In the genomic region with DNA sequence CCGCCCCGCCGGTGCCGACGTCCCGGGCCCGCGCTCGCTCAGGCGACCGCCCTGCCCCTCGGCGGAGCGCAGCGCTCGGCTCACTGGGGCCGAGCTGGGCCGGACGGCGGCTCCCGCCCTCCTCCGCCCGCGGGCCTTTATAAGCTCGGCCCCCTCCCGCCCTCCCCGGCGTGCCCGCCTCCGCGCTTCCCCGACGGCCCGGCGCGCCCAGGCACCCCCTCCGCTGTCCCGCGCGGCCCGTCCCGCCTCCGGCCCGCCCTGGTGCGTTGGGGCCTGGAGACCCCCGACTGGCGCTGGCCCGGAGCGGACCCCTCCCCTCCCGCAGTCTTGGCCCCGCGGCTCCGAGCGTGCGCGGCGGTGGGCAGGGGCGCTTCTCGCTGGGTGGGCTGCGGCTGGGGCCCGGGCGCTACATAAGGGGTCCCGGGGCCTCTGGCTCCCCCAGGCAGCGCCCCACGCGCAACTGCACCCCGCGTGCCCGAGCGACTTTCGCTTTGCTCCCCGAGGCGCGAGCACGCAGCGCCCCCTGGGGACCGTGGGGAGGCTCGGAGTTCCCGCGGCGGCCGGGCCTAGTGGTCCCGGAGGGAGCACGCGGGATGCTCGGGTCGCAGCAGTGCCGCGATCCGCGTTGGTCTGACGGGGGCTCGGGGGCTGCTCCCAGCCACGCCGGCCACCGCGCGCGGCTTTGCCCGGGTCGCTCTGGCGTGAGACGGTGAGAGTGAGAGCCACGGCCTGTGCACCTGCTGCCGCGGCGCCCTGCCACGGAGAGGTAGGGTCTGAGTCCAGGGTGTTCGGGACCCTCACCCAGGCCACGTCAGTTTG, we compare ENCODE assay signal across 1 cellular context.
TF ChIP-seq lines count a peak whose summit lies in the region.

A gene with protein sequence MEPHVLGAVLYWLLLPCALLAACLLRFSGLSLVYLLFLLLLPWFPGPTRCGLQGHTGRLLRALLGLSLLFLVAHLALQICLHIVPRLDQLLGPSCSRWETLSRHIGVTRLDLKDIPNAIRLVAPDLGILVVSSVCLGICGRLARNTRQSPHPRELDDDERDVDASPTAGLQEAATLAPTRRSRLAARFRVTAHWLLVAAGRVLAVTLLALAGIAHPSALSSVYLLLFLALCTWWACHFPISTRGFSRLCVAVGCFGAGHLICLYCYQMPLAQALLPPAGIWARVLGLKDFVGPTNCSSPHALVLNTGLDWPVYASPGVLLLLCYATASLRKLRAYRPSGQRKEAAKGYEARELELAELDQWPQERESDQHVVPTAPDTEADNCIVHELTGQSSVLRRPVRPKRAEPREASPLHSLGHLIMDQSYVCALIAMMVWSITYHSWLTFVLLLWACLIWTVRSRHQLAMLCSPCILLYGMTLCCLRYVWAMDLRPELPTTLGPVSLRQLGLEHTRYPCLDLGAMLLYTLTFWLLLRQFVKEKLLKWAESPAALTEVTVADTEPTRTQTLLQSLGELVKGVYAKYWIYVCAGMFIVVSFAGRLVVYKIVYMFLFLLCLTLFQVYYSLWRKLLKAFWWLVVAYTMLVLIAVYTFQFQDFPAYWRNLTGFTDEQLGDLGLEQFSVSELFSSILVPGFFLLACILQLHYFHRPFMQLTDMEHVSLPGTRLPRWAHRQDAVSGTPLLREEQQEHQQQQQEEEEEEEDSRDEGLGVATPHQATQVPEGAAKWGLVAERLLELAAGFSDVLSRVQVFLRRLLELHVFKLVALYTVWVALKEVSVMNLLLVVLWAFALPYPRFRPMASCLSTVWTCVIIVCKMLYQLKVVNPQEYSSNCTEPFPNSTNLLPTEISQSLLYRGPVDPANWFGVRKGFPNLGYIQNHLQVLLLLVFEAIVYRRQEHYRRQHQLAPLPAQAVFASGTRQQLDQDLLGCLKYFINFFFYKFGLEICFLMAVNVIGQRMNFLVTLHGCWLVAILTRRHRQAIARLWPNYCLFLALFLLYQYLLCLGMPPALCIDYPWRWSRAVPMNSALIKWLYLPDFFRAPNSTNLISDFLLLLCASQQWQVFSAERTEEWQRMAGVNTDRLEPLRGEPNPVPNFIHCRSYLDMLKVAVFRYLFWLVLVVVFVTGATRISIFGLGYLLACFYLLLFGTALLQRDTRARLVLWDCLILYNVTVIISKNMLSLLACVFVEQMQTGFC (N-terminal part only) (minus strand): TSS at position 115 of the 819 bp plus-strand sequence. CDS start 256 bp downstream, outside the sequence.

TF ChIP-seq in HepG2, 621 proteins besides CTCF, POLR2A, EP300 and RAD21 (continued from another document and continues in another):
- TF ChIP-seq, protein P1, sequence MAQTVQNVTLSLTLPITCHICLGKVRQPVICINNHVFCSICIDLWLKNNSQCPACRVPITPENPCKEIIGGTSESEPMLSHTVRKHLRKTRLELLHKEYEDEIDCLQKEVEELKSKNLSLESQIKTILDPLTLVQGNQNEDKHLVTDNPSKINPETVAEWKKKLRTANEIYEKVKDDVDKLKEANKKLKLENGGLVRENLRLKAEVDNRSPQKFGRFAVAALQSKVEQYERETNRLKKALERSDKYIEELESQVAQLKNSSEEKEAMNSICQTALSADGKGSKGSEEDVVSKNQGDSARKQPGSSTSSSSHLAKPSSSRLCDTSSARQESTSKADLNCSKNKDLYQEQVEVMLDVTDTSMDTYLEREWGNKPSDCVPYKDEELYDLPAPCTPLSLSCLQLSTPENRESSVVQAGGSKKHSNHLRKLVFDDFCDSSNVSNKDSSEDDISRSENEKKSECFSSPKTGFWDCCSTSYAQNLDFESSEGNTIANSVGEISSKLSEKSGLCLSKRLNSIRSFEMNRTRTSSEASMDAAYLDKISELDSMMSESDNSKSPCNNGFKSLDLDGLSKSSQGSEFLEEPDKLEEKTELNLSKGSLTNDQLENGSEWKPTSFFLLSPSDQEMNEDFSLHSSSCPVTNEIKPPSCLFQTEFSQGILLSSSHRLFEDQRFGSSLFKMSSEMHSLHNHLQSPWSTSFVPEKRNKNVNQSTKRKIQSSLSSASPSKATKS (CRISPR knock-in tag; IDR thresholded peaks at IDR 0.05) = no peak
- peak; percentile 99 for TF ChIP-seq MTA1 (CRISPR knock-in tag; IDR thresholded peaks at IDR 0.05; ENCODE audit: borderline replicate concordance)
- no peak for TF ChIP-seq CCAR2 (optimal IDR thresholded peaks at IDR 0.05; ENCODE audit: low read depth, low read length)
- TF ChIP-seq SP140L (CRISPR knock-in tag; IDR thresholded peaks at IDR 0.05; ENCODE audit: borderline replicate concordance) = no peak; the same call in 1 of the 2 replicates
- peak; percentile 95 for TF ChIP-seq ZBTB7A (CRISPR knock-in tag; IDR thresholded peaks at IDR 0.05)
- TF ChIP-seq ZNF101 (CRISPR knock-in tag; IDR thresholded peaks at IDR 0.05; ENCODE audit: borderline replicate concordance, low read depth) = no peak
- TF ChIP-seq STAT5B (CRISPR knock-in tag; IDR thresholded peaks at IDR 0.05) = peak; percentile 19; the same call in 1 of the 2 replicates
- TF ChIP-seq MIER3 (CRISPR knock-in tag; IDR thresholded peaks at IDR 0.05; ENCODE audit: borderline replicate concordance) = no peak
- peak; percentile 93; the same call in 1 of the 2 replicates for TF ChIP-seq GTF3A (CRISPR knock-in tag; conservative IDR thresholded peaks at IDR 0.05)
- no peak for TF ChIP-seq TBL1XR1 (IDR thresholded peaks at IDR 0.05; ENCODE audit: borderline replicate concordance, low read length, partially characterized antibody)
- TF ChIP-seq GATAD2A (CRISPR knock-in tag; IDR thresholded peaks at IDR 0.05) = peak; percentile 90
- TF ChIP-seq STAG1 (CRISPR knock-in tag; IDR thresholded peaks at IDR 0.05) = peak; percentile 87
- TF ChIP-seq ZNF562 (CRISPR knock-in tag; IDR thresholded peaks at IDR 0.05; ENCODE audit: borderline replicate concordance) = no peak
- TF ChIP-seq ZNF136 (CRISPR knock-in tag; IDR thresholded peaks at IDR 0.05; ENCODE audit: low read depth) = peak; percentile 80; the same call in 1 of the 2 replicates
- no peak for TF ChIP-seq ZNF557 (CRISPR knock-in tag; IDR thresholded peaks at IDR 0.05)
- no peak for TF ChIP-seq CREB1 (IDR thresholded peaks at IDR 0.05)
- TF ChIP-seq CREB1 (CRISPR knock-in tag; IDR thresholded peaks at IDR 0.05) = no peak
- no peak for TF ChIP-seq ZNF235 (CRISPR knock-in tag; IDR thresholded peaks at IDR 0.05; ENCODE audit: borderline replicate concordance)
- TF ChIP-seq, protein P2, sequence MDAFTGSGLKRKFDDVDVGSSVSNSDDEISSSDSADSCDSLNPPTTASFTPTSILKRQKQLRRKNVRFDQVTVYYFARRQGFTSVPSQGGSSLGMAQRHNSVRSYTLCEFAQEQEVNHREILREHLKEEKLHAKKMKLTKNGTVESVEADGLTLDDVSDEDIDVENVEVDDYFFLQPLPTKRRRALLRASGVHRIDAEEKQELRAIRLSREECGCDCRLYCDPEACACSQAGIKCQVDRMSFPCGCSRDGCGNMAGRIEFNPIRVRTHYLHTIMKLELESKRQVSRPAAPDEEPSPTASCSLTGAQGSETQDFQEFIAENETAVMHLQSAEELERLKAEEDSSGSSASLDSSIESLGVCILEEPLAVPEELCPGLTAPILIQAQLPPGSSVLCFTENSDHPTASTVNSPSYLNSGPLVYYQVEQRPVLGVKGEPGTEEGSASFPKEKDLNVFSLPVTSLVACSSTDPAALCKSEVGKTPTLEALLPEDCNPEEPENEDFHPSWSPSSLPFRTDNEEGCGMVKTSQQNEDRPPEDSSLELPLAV (CRISPR knock-in tag; conservative IDR thresholded peaks at IDR 0.05; ENCODE audit: low read depth) = no peak; the same call in 1 of the 2 replicates
- no peak for TF ChIP-seq BRCA1 (CRISPR knock-in tag; IDR thresholded peaks at IDR 0.05)
- TF ChIP-seq, protein P3, sequence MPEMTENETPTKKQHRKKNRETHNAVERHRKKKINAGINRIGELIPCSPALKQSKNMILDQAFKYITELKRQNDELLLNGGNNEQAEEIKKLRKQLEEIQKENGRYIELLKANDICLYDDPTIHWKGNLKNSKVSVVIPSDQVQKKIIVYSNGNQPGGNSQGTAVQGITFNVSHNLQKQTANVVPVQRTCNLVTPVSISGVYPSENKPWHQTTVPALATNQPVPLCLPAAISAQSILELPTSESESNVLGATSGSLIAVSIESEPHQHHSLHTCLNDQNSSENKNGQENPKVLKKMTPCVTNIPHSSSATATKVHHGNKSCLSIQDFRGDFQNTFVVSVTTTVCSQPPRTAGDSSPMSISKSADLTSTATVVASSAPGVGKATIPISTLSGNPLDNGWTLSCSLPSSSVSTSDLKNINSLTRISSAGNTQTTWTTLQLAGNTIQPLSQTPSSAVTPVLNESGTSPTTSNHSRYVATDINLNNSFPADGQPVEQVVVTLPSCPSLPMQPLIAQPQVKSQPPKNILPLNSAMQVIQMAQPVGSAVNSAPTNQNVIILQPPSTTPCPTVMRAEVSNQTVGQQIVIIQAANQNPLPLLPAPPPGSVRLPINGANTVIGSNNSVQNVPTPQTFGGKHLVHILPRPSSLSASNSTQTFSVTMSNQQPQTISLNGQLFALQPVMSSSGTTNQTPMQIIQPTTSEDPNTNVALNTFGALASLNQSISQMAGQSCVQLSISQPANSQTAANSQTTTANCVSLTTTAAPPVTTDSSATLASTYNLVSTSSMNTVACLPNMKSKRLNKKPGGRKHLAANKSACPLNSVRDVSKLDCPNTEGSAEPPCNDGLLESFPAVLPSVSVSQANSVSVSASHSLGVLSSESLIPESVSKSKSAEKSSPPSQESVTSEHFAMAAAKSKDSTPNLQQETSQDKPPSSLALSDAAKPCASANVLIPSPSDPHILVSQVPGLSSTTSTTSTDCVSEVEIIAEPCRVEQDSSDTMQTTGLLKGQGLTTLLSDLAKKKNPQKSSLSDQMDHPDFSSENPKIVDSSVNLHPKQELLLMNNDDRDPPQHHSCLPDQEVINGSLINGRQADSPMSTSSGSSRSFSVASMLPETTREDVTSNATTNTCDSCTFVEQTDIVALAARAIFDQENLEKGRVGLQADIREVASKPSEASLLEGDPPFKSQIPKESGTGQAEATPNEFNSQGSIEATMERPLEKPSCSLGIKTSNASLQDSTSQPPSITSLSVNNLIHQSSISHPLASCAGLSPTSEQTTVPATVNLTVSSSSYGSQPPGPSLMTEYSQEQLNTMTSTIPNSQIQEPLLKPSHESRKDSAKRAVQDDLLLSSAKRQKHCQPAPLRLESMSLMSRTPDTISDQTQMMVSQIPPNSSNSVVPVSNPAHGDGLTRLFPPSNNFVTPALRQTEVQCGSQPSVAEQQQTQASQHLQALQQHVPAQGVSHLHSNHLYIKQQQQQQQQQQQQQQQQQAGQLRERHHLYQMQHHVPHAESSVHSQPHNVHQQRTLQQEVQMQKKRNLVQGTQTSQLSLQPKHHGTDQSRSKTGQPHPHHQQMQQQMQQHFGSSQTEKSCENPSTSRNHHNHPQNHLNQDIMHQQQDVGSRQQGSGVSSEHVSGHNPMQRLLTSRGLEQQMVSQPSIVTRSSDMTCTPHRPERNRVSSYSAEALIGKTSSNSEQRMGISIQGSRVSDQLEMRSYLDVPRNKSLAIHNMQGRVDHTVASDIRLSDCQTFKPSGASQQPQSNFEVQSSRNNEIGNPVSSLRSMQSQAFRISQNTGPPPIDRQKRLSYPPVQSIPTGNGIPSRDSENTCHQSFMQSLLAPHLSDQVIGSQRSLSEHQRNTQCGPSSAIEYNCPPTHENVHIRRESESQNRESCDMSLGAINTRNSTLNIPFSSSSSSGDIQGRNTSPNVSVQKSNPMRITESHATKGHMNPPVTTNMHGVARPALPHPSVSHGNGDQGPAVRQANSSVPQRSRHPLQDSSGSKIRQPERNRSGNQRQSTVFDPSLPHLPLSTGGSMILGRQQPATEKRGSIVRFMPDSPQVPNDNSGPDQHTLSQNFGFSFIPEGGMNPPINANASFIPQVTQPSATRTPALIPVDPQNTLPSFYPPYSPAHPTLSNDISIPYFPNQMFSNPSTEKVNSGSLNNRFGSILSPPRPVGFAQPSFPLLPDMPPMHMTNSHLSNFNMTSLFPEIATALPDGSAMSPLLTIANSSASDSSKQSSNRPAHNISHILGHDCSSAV (CRISPR knock-in tag; IDR thresholded peaks at IDR 0.05; ENCODE audit: borderline replicate concordance) = no peak
- TF ChIP-seq ESRRA (CRISPR knock-in tag; IDR thresholded peaks at IDR 0.05; ENCODE audit: low read depth) = 0 out of 2 replicates have a peak, but pooled peaks have one; percentile 38
- no peak for TF ChIP-seq CEBPG (CRISPR knock-in tag; IDR thresholded peaks at IDR 0.05)
- TF ChIP-seq, protein P4, sequence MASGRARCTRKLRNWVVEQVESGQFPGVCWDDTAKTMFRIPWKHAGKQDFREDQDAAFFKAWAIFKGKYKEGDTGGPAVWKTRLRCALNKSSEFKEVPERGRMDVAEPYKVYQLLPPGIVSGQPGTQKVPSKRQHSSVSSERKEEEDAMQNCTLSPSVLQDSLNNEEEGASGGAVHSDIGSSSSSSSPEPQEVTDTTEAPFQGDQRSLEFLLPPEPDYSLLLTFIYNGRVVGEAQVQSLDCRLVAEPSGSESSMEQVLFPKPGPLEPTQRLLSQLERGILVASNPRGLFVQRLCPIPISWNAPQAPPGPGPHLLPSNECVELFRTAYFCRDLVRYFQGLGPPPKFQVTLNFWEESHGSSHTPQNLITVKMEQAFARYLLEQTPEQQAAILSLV (CRISPR knock-in tag; IDR thresholded peaks at IDR 0.05; ENCODE audit: borderline replicate concordance) = peak; percentile 76
- TF ChIP-seq, protein P5, sequence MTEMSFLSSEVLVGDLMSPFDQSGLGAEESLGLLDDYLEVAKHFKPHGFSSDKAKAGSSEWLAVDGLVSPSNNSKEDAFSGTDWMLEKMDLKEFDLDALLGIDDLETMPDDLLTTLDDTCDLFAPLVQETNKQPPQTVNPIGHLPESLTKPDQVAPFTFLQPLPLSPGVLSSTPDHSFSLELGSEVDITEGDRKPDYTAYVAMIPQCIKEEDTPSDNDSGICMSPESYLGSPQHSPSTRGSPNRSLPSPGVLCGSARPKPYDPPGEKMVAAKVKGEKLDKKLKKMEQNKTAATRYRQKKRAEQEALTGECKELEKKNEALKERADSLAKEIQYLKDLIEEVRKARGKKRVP (CRISPR knock-in tag; IDR thresholded peaks at IDR 0.05) = 0 out of 4 replicates have a peak, but pooled peaks of 1 of the 2 experiments have one; percentile 52
- TF ChIP-seq, protein P6, sequence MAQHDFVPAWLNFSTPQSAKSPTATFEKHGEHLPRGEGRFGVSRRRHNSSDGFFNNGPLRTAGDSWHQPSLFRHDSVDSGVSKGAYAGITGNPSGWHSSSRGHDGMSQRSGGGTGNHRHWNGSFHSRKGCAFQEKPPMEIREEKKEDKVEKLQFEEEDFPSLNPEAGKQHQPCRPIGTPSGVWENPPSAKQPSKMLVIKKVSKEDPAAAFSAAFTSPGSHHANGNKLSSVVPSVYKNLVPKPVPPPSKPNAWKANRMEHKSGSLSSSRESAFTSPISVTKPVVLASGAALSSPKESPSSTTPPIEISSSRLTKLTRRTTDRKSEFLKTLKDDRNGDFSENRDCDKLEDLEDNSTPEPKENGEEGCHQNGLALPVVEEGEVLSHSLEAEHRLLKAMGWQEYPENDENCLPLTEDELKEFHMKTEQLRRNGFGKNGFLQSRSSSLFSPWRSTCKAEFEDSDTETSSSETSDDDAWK (CRISPR knock-in tag; IDR thresholded peaks at IDR 0.05) = no peak
- peak; percentile 70 for TF ChIP-seq ZNF883 (CRISPR knock-in tag; IDR thresholded peaks at IDR 0.05; ENCODE audit: not compliant biosample characterization)
- TF ChIP-seq ATF1 (CRISPR knock-in tag; IDR thresholded peaks at IDR 0.05) = no peak
- TF ChIP-seq HOXD1 (CRISPR knock-in tag; IDR thresholded peaks at IDR 0.05) = no peak
- no peak for TF ChIP-seq ADNP (CRISPR knock-in tag; IDR thresholded peaks at IDR 0.05)
- TF ChIP-seq NCOA1 (CRISPR knock-in tag; IDR thresholded peaks at IDR 0.05) = no peak; the same call in 1 of the 2 replicates
- TF ChIP-seq, protein P7, sequence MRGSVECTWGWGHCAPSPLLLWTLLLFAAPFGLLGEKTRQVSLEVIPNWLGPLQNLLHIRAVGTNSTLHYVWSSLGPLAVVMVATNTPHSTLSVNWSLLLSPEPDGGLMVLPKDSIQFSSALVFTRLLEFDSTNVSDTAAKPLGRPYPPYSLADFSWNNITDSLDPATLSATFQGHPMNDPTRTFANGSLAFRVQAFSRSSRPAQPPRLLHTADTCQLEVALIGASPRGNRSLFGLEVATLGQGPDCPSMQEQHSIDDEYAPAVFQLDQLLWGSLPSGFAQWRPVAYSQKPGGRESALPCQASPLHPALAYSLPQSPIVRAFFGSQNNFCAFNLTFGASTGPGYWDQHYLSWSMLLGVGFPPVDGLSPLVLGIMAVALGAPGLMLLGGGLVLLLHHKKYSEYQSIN (CRISPR knock-in tag; IDR thresholded peaks at IDR 0.05; ENCODE audit: borderline replicate concordance) = no peak
- peak; percentile 88 for TF ChIP-seq ZNF891 (CRISPR knock-in tag; IDR thresholded peaks at IDR 0.05)
